Comparison of ENCODE assay signal across 1 cellular context in genomic region chr9:129641751-129642585, GRCh38.
TF ChIP-seq lines count a peak whose summit lies in the region.

Gene ASB6 (minus strand): TSS chr9:129642151. CDS start chr9:129641999, 152 bp downstream.

TF ChIP-seq in K562, 482 proteins besides CTCF, POLR2A, EP300 and RAD21 (continued from another document and continues in another):
- TF ChIP-seq ZBTB1 (CRISPR knock-in tag; IDR thresholded peaks at IDR 0.05; ENCODE audit: borderline replicate concordance, low read depth) (peak; percentile 68; the same call in 1 of the 2 replicates), NCOR1 (IDR thresholded peaks at IDR 0.05) (no peak), GMEB1 (CRISPR knock-in tag; IDR thresholded peaks at IDR 0.05) (peak; percentile 23; the same call in 1 of the 2 replicates), L3MBTL2 (IDR thresholded peaks at IDR 0.05) (peak; percentile 72; the same call in 1 of the 2 replicates), SRF (CRISPR knock-in tag; IDR thresholded peaks at IDR 0.05) (peak in 1 of 2 experiments; percentile 83; a peak in 2 of 4 replicates), NR2C2 (CRISPR knock-in tag; IDR thresholded peaks at IDR 0.05) (peak; percentile 58; the same call in 1 of the 2 replicates), NR2C2 (tag; IDR thresholded peaks at IDR 0.05) (peak; percentile 75; the same call in 1 of the 2 replicates), CBX3 (IDR thresholded peaks at IDR 0.05; ENCODE audit: borderline replicate concordance in 1 of 2, low read length in 2 of 2) (peak in 1 of 2 experiments; percentile 82; a peak in 1 of 3 replicates), GTF2A2 (tag; IDR thresholded peaks at IDR 0.05) (no peak), SIN3B (IDR thresholded peaks at IDR 0.05; ENCODE audit: low read depth) (peak; percentile 97), GABPB1 (CRISPR knock-in tag; IDR thresholded peaks at IDR 0.05) (peak; percentile 99), TARDBP (IDR thresholded peaks at IDR 0.05) (peak; percentile 88), PRDM10 (IDR thresholded peaks at IDR 0.05; ENCODE audit: partially characterized antibody) (peak; percentile 42), BCOR (IDR thresholded peaks at IDR 0.05) (0 out of 2 replicates have a peak, but pooled peaks have one; percentile 21), ZBTB26 (CRISPR knock-in tag; IDR thresholded peaks at IDR 0.05) (no peak), CREB3L1 (IDR thresholded peaks at IDR 0.05; ENCODE audit: borderline replicate concordance, low read depth) (peak; percentile 68; the same call in 1 of the 2 replicates), SAP30 (IDR thresholded peaks at IDR 0.05; ENCODE audit: borderline replicate concordance, insufficient read depth, low read depth, low read length, poor library complexity, severe bottlenecking) (peak; percentile 77), TRIM25 (IDR thresholded peaks at IDR 0.05; ENCODE audit: borderline replicate concordance) (no peak), NCOA2 (IDR thresholded peaks at IDR 0.05; ENCODE audit: partially characterized antibody in 2 of 2) (no peak), ETV5 (CRISPR knock-in tag; IDR thresholded peaks at IDR 0.05; ENCODE audit: low read depth) (peak; percentile 93), ATF3 (IDR thresholded peaks at IDR 0.05) (no peak), ATF3 (CRISPR knock-in tag; conservative IDR thresholded peaks at IDR 0.05) (peak; percentile 87; the same call in 1 of the 2 replicates), HCFC1 (IDR thresholded peaks at IDR 0.05; ENCODE audit: low read depth, low read length) (peak; percentile 84), C11orf30 (IDR thresholded peaks at IDR 0.05; ENCODE audit: low read depth) (peak; percentile 98), EGR1 (conservative IDR thresholded peaks at IDR 0.05) (peak; percentile 65), ARID2 (IDR thresholded peaks at IDR 0.05) (0 out of 2 replicates have a peak, but pooled peaks have one; percentile 64), ETS1 (conservative IDR thresholded peaks at IDR 0.05; ENCODE audit: control insufficient read depth, low read depth, low read length) (peak; percentile 94), HDAC3 (IDR thresholded peaks at IDR 0.05; ENCODE audit: borderline replicate concordance, partially characterized antibody) (no peak), ZHX1 (conservative IDR thresholded peaks at IDR 0.05; ENCODE audit: low read length) (0 out of 2 replicates have a peak, but pooled peaks have one; percentile 22), ZBTB33 (CRISPR knock-in tag; IDR thresholded peaks at IDR 0.05) (peak; percentile 93), TCF3 (CRISPR knock-in tag; IDR thresholded peaks at IDR 0.05) (peak; percentile 70), GATAD2A (IDR thresholded peaks at IDR 0.05) (peak; percentile 80), IFI16 (CRISPR knock-in tag; IDR thresholded peaks at IDR 0.05) (no peak), E2F8 (IDR thresholded peaks at IDR 0.05; ENCODE audit: low read depth, partially characterized antibody) (peak; percentile 90), CCNT2 (IDR thresholded peaks at IDR 0.05; ENCODE audit: borderline replicate concordance, extremely low read depth, insufficient read length, low read depth, low read length) (peak; percentile 96), KLF13 (tag; IDR thresholded peaks at IDR 0.05; ENCODE audit: borderline replicate concordance, low read depth) (peak; percentile 91; the same call in 1 of the 2 replicates), DIDO1 (tag; IDR thresholded peaks at IDR 0.05; ENCODE audit: low read depth) (peak; percentile 76), SOX6 (IDR thresholded peaks at IDR 0.05) (peak; percentile 82)
